In the genomic region with DNA sequence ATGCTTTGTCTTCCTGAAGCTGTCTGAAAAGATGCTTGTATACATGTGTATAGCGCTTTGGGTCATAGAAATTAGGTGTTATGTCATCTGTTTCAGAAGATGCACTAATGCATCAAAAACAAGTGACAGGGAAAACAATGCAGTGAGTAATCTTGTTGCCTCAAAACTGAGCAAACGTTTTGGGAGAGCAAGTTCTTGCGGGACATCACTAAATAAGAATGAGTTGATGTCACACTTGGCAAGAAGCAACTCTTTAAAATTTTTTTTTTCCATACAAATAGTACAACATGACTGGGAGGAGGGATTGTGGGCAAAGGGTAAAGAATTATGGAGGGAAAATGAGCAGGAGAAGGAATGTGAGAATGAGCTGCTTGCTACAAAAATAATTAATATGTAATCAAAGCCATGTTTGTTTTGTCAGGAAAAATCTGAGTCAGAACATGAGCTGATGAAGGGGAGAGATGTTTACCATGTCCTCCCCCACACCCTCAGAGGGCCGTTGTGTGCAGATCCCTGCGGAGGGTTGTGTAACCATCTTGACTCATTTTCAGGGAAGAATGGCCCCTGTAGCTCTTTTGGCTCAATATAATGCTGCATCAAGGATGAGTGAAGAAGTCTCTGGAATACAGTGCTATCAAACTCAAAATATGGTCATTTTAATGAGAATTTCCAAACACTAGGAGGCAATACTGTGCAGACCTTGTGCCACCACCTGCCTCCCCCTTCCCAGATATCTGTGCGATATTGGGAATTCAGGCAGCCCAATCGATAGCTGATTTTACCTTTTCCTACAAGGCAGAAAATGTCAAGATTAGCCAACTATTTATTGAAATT, we compare ENCODE assay signal across 8 cellular contexts. TPM values are rescaled to one million over a fixed set of nuclear protein-coding genes. Genes with fewer than 3 reads are reported as not detected.
DNase-seq lines count a peak whose midpoint lies in the region; ATAC-seq and TF ChIP-seq lines count a peak whose summit lies in the region.

No MANE protein-coding gene starts in this region.

- no peaks in the 10 kb centered on the region for H3K36me3 ChIP-seq in Peyer's patch

- DNase-seq in GM04504 (ENCODE audit: low read depth): peak; percentile 94
- peak in 1 of 3 donors; percentile 60 for DNase-seq in Peyer's patch
- peak; percentile 90 for DNase-seq in fibroblast of the conjunctiva (ENCODE audit: low read depth)
- peak; percentile 95 for DNase-seq in skeletal muscle cell (ENCODE audit: low read depth)
- no peak for DNase-seq in NOMO-1 (lab: John Stamatoyannopoulos, UW; ENCODE audit: unreplicated experiment in 2 of 2)
- no peak for DNase-seq in NCI-H2107 (lab: John Stamatoyannopoulos, UW)

- H3K9me3 ChIP-seq in Peyer's patch: no peaks in the 10 kb centered on the region

- H3K27ac ChIP-seq in Peyer's patch: peak overlapping the region in 3 of 4 donors; percentile 26 to 61 (median 29)

- H3K4me1 ChIP-seq in Peyer's patch: peaks cover 0 to 6% (median 2%) of the 10 kb centered on the region in 4 donors

- TF ChIP-seq CTCF in Peyer's patch (IDR thresholded peaks at IDR 0.05): peak in 1 of 6 experiments; percentile 15

- no peak for TF ChIP-seq POLR2A in Peyer's patch (IDR thresholded peaks at IDR 0.05)

- no peaks in the 10 kb centered on the region for H3K27me3 ChIP-seq in Peyer's patch

- no peak for ATAC-seq in GM18870 (IDR thresholded peaks at IDR 0.05; ENCODE audit: unreplicated experiment)
- ATAC-seq in GM19397 (IDR thresholded peaks at IDR 0.05; ENCODE audit: unreplicated experiment): no peak

- no peak overlapping the region for H3K4me3 ChIP-seq in Peyer's patch
- no peak overlapping the region for H3K4me3 ChIP-seq in skeletal muscle cell (ENCODE audit: low read depth, low read length)

RNA-seq across cellular contexts. Expression of gene BORCS5, which starts 41.4 kb away (rescaled TPM):
- total RNA-seq in Peyer's patch: 10 to 100 TPM in 3 of 4 donors, 1 to 10 TPM in 1; 8.3 to 22.7 (median 15.3) TPM

RNA-seq across cellular contexts. Expression of gene MANSC1, which starts 48.2 kb away (rescaled TPM):
- 10 to 100 TPM in 3 of 4 donors, not detected in 1; 10.8 to 24.0 (median 15.1) TPM for total RNA-seq in Peyer's patch

Comparison
In these comparisons a context has a peak if more than half of its experiments do, and no peak if none do; other contexts are left out.
1. DNase-seq: peak in GM04504 (single experiment), fibroblast of the conjunctiva (single experiment) and skeletal muscle cell (single experiment); none in NOMO-1 (0 of 2) and NCI-H2107 (single experiment).